ENCODE assay signal across 26 cellular contexts in the genomic region with DNA sequence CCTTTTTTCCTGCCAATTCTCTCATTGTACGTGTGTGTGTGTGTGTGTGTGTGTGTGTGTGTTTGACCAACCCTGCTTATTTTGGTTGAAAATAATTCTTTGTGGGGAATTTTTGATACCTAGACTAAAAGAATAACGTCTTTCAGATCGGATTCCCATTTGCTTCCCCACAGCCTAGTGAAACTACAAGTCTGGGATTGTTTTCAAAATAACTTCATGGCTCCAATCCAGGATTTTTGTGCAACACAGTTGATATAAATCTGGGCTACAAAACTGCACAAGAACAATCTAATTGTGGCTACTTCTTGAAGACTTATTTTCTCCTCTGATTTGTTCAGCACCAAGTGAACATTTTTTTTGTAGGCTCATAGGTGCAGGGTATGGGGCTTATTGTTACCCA.
"Had no signal": no experiment of that assay in that cellular context is flagged by ENCODE, and none has a peak within 500 bp of the region (broad histone marks: within the 10 kb centered on the region; RNA-seq: fewer than 3 reads in every experiment).

No MANE protein-coding gene starts in this region.

- DNase-seq: activated CD4-positive, alpha-beta T cell treated with anti-CD3 and anti-CD28 coated beads for 36 hours; activated CD4-positive, CD25-positive, alpha-beta regulatory T cell; activated CD8-positive, alpha-beta T cell treated with anti-CD3 and anti-CD28 coated beads, Interleukin-2, amount 10 ng/mL, durations not matched to agents 7 days and 5 days; activated naive CD4-positive, alpha-beta T cell; activated T-cell treated with anti-CD3 and anti-CD28 coated beads for 4 hours; activated T-cell treated with anti-CD3 and anti-CD28 coated beads, Interleukin-2, amount 50 U/mL, for 72 hours; adrenal gland; cortex of kidney; effector memory CD8-positive, alpha-beta T cell; gastrocnemius medialis; left colon; midbrain; naive thymus-derived CD4-positive, alpha-beta T cell; nucleus accumbens; right cardiac atrium; stimulated activated CD4-positive, alpha-beta T cell treated with anti-CD3 and anti-CD28 coated beads, Interleukin-4, amount 100 ng/mL, for 1 hour; stimulated activated naive CD8-positive, alpha-beta T cell treated with anti-CD3 and anti-CD28 coated beads, Interleukin-15, Interleukin-2, amounts not matched to agents 100 U/mL and 50 U/mL, for 24 hours; T-helper 1 cell; testis; transverse colon; uterus had no signal

- ATAC-seq: activated CD4-positive, alpha-beta T cell treated with anti-CD3 and anti-CD28 coated beads for 36 hours; activated CD8-positive, alpha-beta T cell treated with anti-CD3 and anti-CD28 coated beads, Interleukin-2, amount 10 ng/mL, durations not matched to agents 7 days and 5 days; activated T-cell treated with anti-CD3 and anti-CD28 coated beads, Interleukin-2, amount 50 U/mL, for 72 hours; effector memory CD8-positive, alpha-beta T cell; gastrocnemius medialis; left colon; naive thymus-derived CD4-positive, alpha-beta T cell; right cardiac atrium; stimulated activated naive CD8-positive, alpha-beta T cell treated with anti-CD3 and anti-CD28 coated beads, Interleukin-15, Interleukin-2, amounts not matched to agents 100 U/mL and 50 U/mL, for 24 hours had no signal

- H3K4me3 ChIP-seq: adrenal gland, ascending aorta, cardiac muscle cell, gastrocnemius medialis, hepatocyte, testis, transverse colon, uterus had no signal

- FAIRE-seq: endothelial cell of umbilical vein, keratinocyte had no signal
